Comparison of ENCODE assay signal across 1 cellular context in genomic region chr1:151006331-151007052, GRCh38.
A peak's percentile ranks its signal among the peaks of the same experiment; 100 is the strongest.
TF ChIP-seq lines count a peak whose summit lies in the region.

TSS of gene MINDY1 (minus strand) at chr1:151006902. CDS start at chr1:151002617, 4,285 bp downstream.

TF ChIP-seq in HepG2, 621 proteins besides CTCF, POLR2A, EP300 and RAD21 (continued from another document and continues in another):
- TF ChIP-seq, protein P1, sequence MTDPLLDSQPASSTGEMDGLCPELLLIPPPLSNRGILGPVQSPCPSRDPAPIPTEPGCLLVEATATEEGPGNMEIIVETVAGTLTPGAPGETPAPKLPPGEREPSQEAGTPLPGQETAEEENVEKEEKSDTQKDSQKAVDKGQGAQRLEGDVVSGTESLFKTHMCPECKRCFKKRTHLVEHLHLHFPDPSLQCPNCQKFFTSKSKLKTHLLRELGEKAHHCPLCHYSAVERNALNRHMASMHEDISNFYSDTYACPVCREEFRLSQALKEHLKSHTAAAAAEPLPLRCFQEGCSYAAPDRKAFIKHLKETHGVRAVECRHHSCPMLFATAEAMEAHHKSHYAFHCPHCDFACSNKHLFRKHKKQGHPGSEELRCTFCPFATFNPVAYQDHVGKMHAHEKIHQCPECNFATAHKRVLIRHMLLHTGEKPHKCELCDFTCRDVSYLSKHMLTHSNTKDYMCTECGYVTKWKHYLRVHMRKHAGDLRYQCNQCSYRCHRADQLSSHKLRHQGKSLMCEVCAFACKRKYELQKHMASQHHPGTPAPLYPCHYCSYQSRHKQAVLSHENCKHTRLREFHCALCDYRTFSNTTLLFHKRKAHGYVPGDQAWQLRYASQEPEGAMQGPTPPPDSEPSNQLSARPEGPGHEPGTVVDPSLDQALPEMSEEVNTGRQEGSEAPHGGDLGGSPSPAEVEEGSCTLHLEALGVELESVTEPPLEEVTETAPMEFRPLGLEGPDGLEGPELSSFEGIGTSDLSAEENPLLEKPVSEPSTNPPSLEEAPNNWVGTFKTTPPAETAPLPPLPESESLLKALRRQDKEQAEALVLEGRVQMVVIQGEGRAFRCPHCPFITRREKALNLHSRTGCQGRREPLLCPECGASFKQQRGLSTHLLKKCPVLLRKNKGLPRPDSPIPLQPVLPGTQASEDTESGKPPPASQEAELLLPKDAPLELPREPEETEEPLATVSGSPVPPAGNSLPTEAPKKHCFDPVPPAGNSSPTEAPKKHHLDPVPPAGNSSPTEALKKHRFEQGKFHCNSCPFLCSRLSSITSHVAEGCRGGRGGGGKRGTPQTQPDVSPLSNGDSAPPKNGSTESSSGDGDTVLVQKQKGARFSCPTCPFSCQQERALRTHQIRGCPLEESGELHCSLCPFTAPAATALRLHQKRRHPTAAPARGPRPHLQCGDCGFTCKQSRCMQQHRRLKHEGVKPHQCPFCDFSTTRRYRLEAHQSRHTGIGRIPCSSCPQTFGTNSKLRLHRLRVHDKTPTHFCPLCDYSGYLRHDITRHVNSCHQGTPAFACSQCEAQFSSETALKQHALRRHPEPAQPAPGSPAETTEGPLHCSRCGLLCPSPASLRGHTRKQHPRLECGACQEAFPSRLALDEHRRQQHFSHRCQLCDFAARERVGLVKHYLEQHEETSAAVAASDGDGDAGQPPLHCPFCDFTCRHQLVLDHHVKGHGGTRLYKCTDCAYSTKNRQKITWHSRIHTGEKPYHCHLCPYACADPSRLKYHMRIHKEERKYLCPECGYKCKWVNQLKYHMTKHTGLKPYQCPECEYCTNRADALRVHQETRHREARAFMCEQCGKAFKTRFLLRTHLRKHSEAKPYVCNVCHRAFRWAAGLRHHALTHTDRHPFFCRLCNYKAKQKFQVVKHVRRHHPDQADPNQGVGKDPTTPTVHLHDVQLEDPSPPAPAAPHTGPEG (CRISPR knock-in tag; IDR thresholded peaks at IDR 0.05), result 0 out of 2 replicates have a peak, but pooled peaks have one; percentile 36
- TF ChIP-seq, protein P2, sequence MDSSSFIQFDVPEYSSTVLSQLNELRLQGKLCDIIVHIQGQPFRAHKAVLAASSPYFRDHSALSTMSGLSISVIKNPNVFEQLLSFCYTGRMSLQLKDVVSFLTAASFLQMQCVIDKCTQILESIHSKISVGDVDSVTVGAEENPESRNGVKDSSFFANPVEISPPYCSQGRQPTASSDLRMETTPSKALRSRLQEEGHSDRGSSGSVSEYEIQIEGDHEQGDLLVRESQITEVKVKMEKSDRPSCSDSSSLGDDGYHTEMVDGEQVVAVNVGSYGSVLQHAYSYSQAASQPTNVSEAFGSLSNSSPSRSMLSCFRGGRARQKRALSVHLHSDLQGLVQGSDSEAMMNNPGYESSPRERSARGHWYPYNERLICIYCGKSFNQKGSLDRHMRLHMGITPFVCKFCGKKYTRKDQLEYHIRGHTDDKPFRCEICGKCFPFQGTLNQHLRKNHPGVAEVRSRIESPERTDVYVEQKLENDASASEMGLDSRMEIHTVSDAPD (CRISPR knock-in tag; IDR thresholded peaks at IDR 0.05), result no peak
- TF ChIP-seq ATF2 (CRISPR knock-in tag; IDR thresholded peaks at IDR 0.05), result no peak
- TF ChIP-seq ZBTB3 (CRISPR knock-in tag; IDR thresholded peaks at IDR 0.05; ENCODE audit: borderline replicate concordance, low read depth), result 0 out of 2 replicates have a peak, but pooled peaks have one; percentile 9
- no peak for TF ChIP-seq KDM5B (CRISPR knock-in tag; IDR thresholded peaks at IDR 0.05; ENCODE audit: borderline replicate concordance)
- TF ChIP-seq ZNF501 (CRISPR knock-in tag; IDR thresholded peaks at IDR 0.05), result no peak
- TF ChIP-seq, protein P3, sequence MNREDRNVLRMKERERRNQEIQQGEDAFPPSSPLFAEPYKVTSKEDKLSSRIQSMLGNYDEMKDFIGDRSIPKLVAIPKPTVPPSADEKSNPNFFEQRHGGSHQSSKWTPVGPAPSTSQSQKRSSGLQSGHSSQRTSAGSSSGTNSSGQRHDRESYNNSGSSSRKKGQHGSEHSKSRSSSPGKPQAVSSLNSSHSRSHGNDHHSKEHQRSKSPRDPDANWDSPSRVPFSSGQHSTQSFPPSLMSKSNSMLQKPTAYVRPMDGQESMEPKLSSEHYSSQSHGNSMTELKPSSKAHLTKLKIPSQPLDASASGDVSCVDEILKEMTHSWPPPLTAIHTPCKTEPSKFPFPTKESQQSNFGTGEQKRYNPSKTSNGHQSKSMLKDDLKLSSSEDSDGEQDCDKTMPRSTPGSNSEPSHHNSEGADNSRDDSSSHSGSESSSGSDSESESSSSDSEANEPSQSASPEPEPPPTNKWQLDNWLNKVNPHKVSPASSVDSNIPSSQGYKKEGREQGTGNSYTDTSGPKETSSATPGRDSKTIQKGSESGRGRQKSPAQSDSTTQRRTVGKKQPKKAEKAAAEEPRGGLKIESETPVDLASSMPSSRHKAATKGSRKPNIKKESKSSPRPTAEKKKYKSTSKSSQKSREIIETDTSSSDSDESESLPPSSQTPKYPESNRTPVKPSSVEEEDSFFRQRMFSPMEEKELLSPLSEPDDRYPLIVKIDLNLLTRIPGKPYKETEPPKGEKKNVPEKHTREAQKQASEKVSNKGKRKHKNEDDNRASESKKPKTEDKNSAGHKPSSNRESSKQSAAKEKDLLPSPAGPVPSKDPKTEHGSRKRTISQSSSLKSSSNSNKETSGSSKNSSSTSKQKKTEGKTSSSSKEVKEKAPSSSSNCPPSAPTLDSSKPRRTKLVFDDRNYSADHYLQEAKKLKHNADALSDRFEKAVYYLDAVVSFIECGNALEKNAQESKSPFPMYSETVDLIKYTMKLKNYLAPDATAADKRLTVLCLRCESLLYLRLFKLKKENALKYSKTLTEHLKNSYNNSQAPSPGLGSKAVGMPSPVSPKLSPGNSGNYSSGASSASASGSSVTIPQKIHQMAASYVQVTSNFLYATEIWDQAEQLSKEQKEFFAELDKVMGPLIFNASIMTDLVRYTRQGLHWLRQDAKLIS (CRISPR knock-in tag; IDR thresholded peaks at IDR 0.05), result 0 out of 2 replicates have a peak, but pooled peaks have one; percentile 72
- TF ChIP-seq, protein P4, sequence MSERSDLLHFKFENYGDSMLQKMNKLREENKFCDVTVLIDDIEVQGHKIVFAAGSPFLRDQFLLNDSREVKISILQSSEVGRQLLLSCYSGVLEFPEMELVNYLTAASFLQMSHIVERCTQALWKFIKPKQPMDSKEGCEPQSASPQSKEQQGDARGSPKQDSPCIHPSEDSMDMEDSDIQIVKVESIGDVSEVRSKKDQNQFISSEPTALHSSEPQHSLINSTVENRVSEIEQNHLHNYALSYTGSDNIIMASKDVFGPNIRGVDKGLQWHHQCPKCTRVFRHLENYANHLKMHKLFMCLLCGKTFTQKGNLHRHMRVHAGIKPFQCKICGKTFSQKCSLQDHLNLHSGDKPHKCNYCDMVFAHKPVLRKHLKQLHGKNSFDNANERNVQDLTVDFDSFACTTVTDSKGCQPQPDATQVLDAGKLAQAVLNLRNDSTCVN (CRISPR knock-in tag; IDR thresholded peaks at IDR 0.05; ENCODE audit: borderline replicate concordance), result peak; percentile 91
- TF ChIP-seq, protein P5, sequence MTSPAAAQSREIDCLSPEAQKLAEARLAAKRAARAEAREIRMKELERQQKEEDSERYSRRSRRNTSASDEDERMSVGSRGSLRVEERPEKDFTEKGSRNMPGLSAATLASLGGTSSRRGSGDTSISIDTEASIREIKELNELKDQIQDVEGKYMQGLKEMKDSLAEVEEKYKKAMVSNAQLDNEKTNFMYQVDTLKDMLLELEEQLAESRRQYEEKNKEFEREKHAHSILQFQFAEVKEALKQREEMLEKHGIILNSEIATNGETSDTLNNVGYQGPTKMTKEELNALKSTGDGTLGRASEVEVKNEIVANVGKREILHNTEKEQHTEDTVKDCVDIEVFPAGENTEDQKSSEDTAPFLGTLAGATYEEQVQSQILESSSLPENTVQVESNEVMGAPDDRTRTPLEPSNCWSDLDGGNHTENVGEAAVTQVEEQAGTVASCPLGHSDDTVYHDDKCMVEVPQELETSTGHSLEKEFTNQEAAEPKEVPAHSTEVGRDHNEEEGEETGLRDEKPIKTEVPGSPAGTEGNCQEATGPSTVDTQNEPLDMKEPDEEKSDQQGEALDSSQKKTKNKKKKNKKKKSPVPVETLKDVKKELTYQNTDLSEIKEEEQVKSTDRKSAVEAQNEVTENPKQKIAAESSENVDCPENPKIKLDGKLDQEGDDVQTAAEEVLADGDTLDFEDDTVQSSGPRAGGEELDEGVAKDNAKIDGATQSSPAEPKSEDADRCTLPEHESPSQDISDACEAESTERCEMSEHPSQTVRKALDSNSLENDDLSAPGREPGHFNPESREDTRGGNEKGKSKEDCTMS (CRISPR knock-in tag; conservative IDR thresholded peaks at IDR 0.05), result no peak
- 0 out of 2 replicates have a peak, but pooled peaks have one; percentile 47 for TF ChIP-seq SMAD3 (CRISPR knock-in tag; IDR thresholded peaks at IDR 0.05)
- no peak for TF ChIP-seq THYN1 (CRISPR knock-in tag; IDR thresholded peaks at IDR 0.05; ENCODE audit: borderline replicate concordance, low read depth)
- TF ChIP-seq GFI1 (CRISPR knock-in tag; IDR thresholded peaks at IDR 0.05; ENCODE audit: borderline replicate concordance), result no peak
- peak; percentile 71 for TF ChIP-seq POLR2AphosphoS5 (IDR thresholded peaks at IDR 0.05; ENCODE audit: low read depth, low read length)
- TF ChIP-seq, protein P6, sequence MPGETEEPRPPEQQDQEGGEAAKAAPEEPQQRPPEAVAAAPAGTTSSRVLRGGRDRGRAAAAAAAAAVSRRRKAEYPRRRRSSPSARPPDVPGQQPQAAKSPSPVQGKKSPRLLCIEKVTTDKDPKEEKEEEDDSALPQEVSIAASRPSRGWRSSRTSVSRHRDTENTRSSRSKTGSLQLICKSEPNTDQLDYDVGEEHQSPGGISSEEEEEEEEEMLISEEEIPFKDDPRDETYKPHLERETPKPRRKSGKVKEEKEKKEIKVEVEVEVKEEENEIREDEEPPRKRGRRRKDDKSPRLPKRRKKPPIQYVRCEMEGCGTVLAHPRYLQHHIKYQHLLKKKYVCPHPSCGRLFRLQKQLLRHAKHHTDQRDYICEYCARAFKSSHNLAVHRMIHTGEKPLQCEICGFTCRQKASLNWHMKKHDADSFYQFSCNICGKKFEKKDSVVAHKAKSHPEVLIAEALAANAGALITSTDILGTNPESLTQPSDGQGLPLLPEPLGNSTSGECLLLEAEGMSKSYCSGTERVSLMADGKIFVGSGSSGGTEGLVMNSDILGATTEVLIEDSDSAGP (CRISPR knock-in tag; IDR thresholded peaks at IDR 0.05; ENCODE audit: borderline replicate concordance), result peak; percentile 54; the same call in 1 of the 2 replicates
- TF ChIP-seq KAT8 (CRISPR knock-in tag; IDR thresholded peaks at IDR 0.05), result peak; percentile 37
- TF ChIP-seq, protein P7, sequence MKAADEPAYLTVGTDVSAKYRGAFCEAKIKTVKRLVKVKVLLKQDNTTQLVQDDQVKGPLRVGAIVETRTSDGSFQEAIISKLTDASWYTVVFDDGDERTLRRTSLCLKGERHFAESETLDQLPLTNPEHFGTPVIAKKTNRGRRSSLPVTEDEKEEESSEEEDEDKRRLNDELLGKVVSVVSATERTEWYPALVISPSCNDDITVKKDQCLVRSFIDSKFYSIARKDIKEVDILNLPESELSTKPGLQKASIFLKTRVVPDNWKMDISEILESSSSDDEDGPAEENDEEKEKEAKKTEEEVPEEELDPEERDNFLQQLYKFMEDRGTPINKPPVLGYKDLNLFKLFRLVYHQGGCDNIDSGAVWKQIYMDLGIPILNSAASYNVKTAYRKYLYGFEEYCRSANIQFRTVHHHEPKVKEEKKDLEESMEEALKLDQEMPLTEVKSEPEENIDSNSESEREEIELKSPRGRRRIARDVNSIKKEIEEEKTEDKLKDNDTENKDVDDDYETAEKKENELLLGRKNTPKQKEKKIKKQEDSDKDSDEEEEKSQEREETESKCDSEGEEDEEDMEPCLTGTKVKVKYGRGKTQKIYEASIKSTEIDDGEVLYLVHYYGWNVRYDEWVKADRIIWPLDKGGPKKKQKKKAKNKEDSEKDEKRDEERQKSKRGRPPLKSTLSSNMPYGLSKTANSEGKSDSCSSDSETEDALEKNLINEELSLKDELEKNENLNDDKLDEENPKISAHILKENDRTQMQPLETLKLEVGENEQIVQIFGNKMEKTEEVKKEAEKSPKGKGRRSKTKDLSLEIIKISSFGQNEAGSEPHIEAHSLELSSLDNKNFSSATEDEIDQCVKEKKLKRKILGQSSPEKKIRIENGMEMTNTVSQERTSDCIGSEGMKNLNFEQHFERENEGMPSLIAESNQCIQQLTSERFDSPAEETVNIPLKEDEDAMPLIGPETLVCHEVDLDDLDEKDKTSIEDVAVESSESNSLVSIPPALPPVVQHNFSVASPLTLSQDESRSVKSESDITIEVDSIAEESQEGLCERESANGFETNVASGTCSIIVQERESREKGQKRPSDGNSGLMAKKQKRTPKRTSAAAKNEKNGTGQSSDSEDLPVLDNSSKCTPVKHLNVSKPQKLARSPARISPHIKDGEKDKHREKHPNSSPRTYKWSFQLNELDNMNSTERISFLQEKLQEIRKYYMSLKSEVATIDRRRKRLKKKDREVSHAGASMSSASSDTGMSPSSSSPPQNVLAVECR (CRISPR knock-in tag; IDR thresholded peaks at IDR 0.05; ENCODE audit: borderline replicate concordance), result peak; percentile 59; the same call in 1 of the 2 replicates
- 0 out of 2 replicates have a peak, but pooled peaks have one; percentile 35 for TF ChIP-seq PHF21A (CRISPR knock-in tag; IDR thresholded peaks at IDR 0.05)
- peak; percentile 2; the same call in 1 of the 2 replicates for TF ChIP-seq HNF4G (IDR thresholded peaks at IDR 0.05; ENCODE audit: borderline replicate concordance, low read depth, low read length)
- no peak for TF ChIP-seq HNF4G (CRISPR knock-in tag; IDR thresholded peaks at IDR 0.05; ENCODE audit: borderline replicate concordance, low read depth)
- TF ChIP-seq, protein P8, sequence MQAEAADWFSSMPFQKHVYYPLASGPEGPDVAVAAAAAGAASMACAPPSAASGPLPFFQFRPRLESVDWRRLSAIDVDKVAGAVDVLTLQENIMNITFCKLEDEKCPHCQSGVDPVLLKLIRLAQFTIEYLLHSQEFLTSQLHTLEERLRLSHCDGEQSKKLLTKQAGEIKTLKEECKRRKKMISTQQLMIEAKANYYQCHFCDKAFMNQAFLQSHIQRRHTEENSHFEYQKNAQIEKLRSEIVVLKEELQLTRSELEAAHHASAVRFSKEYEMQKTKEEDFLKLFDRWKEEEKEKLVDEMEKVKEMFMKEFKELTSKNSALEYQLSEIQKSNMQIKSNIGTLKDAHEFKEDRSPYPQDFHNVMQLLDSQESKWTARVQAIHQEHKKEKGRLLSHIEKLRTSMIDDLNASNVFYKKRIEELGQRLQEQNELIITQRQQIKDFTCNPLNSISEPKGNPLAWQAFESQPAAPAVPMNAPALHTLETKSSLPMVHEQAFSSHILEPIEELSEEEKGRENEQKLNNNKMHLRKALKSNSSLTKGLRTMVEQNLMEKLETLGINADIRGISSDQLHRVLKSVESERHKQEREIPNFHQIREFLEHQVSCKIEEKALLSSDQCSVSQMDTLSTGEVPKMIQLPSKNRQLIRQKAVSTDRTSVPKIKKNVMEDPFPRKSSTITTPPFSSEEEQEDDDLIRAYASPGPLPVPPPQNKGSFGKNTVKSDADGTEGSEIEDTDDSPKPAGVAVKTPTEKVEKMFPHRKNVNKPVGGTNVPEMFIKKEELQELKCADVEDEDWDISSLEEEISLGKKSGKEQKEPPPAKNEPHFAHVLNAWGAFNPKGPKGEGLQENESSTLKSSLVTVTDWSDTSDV (CRISPR knock-in tag; IDR thresholded peaks at IDR 0.05), result no peak
